Comparison of ENCODE assay signal across 26 cellular contexts in the genomic region with DNA sequence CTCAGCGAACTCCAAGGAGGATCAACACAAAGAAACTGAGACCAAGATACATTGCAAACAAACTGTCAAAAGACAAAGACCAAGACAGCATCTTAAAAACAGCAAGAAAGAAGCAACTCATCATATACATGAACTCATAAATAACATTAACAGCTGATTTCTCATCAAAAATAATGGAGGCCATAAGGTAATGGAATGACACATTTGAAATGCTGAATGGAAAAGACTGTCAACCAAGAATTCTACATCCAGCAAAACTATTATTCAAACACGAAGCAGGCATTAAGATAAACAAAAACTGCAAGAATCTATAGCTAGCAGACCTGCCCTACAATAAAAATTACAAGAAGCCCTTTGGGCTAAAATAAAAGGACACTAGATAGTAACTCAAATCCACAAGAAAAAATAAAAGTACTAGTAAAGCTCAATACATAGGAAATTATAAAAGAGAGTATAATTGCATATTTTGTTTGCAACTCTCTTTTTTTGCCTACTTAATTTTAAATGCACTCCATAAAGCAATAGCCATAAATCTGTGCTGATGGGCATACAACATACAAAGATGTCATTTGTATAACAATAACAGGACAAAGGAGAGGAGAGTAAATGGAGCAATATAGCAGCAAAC. TPM values are rescaled to one million over a fixed set of nuclear protein-coding genes. Genes with fewer than 3 reads are reported as not detected.
DNase-seq lines count a peak whose midpoint lies in the region; ATAC-seq, FAIRE-seq and TF ChIP-seq lines count a peak whose summit lies in the region.
"Had no signal": no experiment of that assay in that cellular context is flagged by ENCODE, and none has a peak within 500 bp of the region (broad histone marks: within the 10 kb centered on the region; RNA-seq: fewer than 3 reads in every experiment).

No MANE protein-coding gene starts in this region.

- intact Hi-C loops in K562 (cut with micrococcal nuclease): no loop called here

- peaks cover 44% of the 10 kb centered on the region for H3K9me3 Mint-ChIP-seq in GM23338

- POLR2A ChIA-PET in HEK293 (lab: Yijun Ruan, JAX): no interaction called here
- POLR2A ChIA-PET in K562 (lab: Yijun Ruan, JAX): no interaction called here

- H2AFZ ChIP-seq in GM23338 (no peak overlapping the region), K562 (ENCODE audit: low read depth, low read length) (no peak overlapping the region)

- ATAC-seq in GM23338 (no peak), K562 (no peak), upper lobe of left lung (ENCODE audit: low FRiP score in 2 of 2) (no peak)
- ATAC-seq: A549 had no signal

- TF ChIP-seq POLR2A in K562 (conservative IDR thresholded peaks at IDR 0.05) (no peak), upper lobe of left lung (IDR thresholded peaks at IDR 0.05) (no peak)

- WGBS in K562 (ENCODE audit: insufficient coverage, low coverage, missing lambda C conversion rate): 0% methylated on average over 2 of the region's 2 CpGs
- 86 to 91% methylated on average over 2 of the region's 2 CpGs for WGBS in upper lobe of left lung, 2 donors

- H3F3A ChIP-seq in GM23338 (replicated peaks; ENCODE audit: low read depth): no peaks in the 10 kb centered on the region

- H3K9me1 ChIP-seq in K562 (ENCODE audit: control insufficient read depth, insufficient read depth, low read length): no peaks in the 10 kb centered on the region

- no peak overlapping the region for H3K27ac ChIP-seq in GM23338 (ENCODE audit: low read depth)
- no peak overlapping the region for H3K27ac ChIP-seq in HEK293 (ENCODE audit: extremely low read depth, low read depth, low read length)
- H3K27ac ChIP-seq in K562 (ENCODE audit: extremely low read depth, low read depth, low read length): no peak overlapping the region
- H3K27ac ChIP-seq in upper lobe of left lung: no peak overlapping the region
- H3K27ac ChIP-seq: A549; BLaER1 treated with 17β-estradiol and CSF1 and Interleukin-3, amounts not matched to agents 10 nM and 100 nM had no signal

- no peaks in the 10 kb centered on the region; the same call in 1 of the 2 replicates for H3K9me2 ChIP-seq in GM23338 (ENCODE audit: insufficient read depth)

- H3K9ac ChIP-seq in K562 (ENCODE audit: insufficient read depth in 1 of 2, low read depth in 2 of 2, low read length in 2 of 2): no peak overlapping the region
- H3K9ac ChIP-seq: BLaER1 treated with 17β-estradiol and CSF1 and Interleukin-3, amounts not matched to agents 10 nM and 100 nM had no signal

- no peaks in the 10 kb centered on the region; the same call in 1 of the 2 replicates for H3K9me3 ChIP-seq in HEK293 (ENCODE audit: control insufficient read depth, insufficient read depth, low read depth, low read length)
- no peaks in the 10 kb centered on the region; the same call in 1 of the 2 replicates for H3K9me3 ChIP-seq in K562 (replicated peaks; ENCODE audit: control insufficient read depth, insufficient read depth, low read depth, low read length)
- peaks cover 0 to 14% (median 9%) of the 10 kb centered on the region in 4 donors for H3K9me3 ChIP-seq in upper lobe of left lung
- H3K9me3 ChIP-seq: BE2C, HAP-1 had no signal

- no TSS peak for BruUV-seq in K562 (replicated peaks; lab: Mats Ljungman, UMichigan)

- H3K4me1 ChIP-seq in GM23338 (ENCODE audit: insufficient read depth): peaks cover 12% of the 10 kb centered on the region
- H3K4me1 ChIP-seq in HEK293 (ENCODE audit: control insufficient read depth, insufficient read depth, low read length): no peaks in the 10 kb centered on the region
- no peaks in the 10 kb centered on the region for H3K4me1 ChIP-seq in K562 (replicated peaks in 1 of 2; ENCODE audit: control insufficient read depth in 2 of 2, insufficient read depth in 2 of 2, low read length in 2 of 2)
- peaks cover 15 to 29% (median 22%) of the 10 kb centered on the region in 4 donors for H3K4me1 ChIP-seq in upper lobe of left lung
- H3K4me1 ChIP-seq: A549; BE2C; BLaER1 treated with 17β-estradiol and CSF1 and Interleukin-3, amounts not matched to agents 10 nM and 100 nM; HAP-1 had no signal

- TF ChIP-seq CTCF in GM23338 (conservative IDR thresholded peaks at IDR 0.05; ENCODE audit: low read depth in 2 of 2): no peak
- TF ChIP-seq CTCF in HEK293 (tag by site-specific recombination; IDR thresholded peaks at IDR 0.05): no peak
- TF ChIP-seq CTCF in K562 (IDR thresholded peaks at IDR 0.05 in 2 of 3, conservative IDR thresholded peaks at IDR 0.05 in 1 of 3; ENCODE audit: insufficient read depth in 2 of 3, low read depth in 1 of 3, low read length in 3 of 3): no peak
- no peak for TF ChIP-seq CTCF in upper lobe of left lung (IDR thresholded peaks at IDR 0.05)

- TF ChIP-seq EP300 in K562 (IDR thresholded peaks at IDR 0.05; ENCODE audit: low read length): no peak
- TF ChIP-seq EP300 in upper lobe of left lung (IDR thresholded peaks at IDR 0.05): no peak

- H3K27ac Mint-ChIP-seq in GM23338: no peak overlapping the region
- H3K27ac Mint-ChIP-seq: CD14-positive monocyte; CD4-positive, alpha-beta T cell; CD8-positive, alpha-beta memory T cell had no signal

- DNase-seq in GM23338 (ENCODE audit: low spot score): peak; percentile 16
- DNase-seq in K562 (ENCODE audit: extremely low read depth in 1 of 4, low spot score in 3 of 4): no peak
- DNase-seq in fibroblast of peridontal ligament (ENCODE audit: extremely low read depth): peak; percentile 12
- no peak for DNase-seq in cerebellum (ENCODE audit: low spot score)
- no peak for DNase-seq in T-helper 2 cell
- no peak for DNase-seq in upper lobe of left lung
- DNase-seq: 8988T; ACHN; AML-193; BE2C; CD4-positive, alpha-beta T cell; CD8-positive, alpha-beta memory T cell; DMS 273 treated with DMSO at 0.1 percent for 48 hours; DMS79; EL; GDM1; GOT3 had no signal

- 0 out of 2 replicates have a peak, but pooled peaks cover 4% of the 10 kb centered on the region for H3K36me3 ChIP-seq in GM23338 (ENCODE audit: insufficient read depth)
- H3K36me3 ChIP-seq in HEK293 (ENCODE audit: control insufficient read depth in 2 of 2, insufficient read depth in 1 of 2, low read length in 2 of 2): no peaks in the 10 kb centered on the region
- no peaks in the 10 kb centered on the region for H3K36me3 ChIP-seq in K562 (ENCODE audit: control insufficient read depth, insufficient read depth, low read length)
- no peaks in the 10 kb centered on the region for H3K36me3 ChIP-seq in upper lobe of left lung
- H3K36me3 ChIP-seq: BE2C; BLaER1 treated with 17β-estradiol and CSF1 and Interleukin-3, amounts not matched to agents 10 nM and 100 nM; HAP-1 had no signal

- H3K27me3 Mint-ChIP-seq in GM23338 (ENCODE audit: insufficient read depth, low read depth, poor library complexity): peaks cover 8% of the 10 kb centered on the region

- no peak for TF ChIP-seq RAD21 in K562 (CRISPR knock-in tag; conservative IDR thresholded peaks at IDR 0.05 in 1 of 2, IDR thresholded peaks at IDR 0.05 in 1 of 2)

- H3K27me3 ChIP-seq in GM23338 (ENCODE audit: insufficient read depth) (no peaks in the 10 kb centered on the region), K562 (ENCODE audit: control insufficient read depth in 2 of 2, insufficient read depth in 2 of 2, low read length in 2 of 2) (no peaks in the 10 kb centered on the region), upper lobe of left lung (no peaks in the 10 kb centered on the region)
- H3K27me3 ChIP-seq: BE2C; BLaER1 treated with 17β-estradiol and CSF1 and Interleukin-3, amounts not matched to agents 10 nM and 100 nM had no signal

- H3K4me2 ChIP-seq in GM23338 (no peak overlapping the region), K562 (ENCODE audit: insufficient read depth, low read length) (no peak overlapping the region)
- H3K4me2 ChIP-seq: A549; BLaER1 treated with 17β-estradiol and CSF1 and Interleukin-3, amounts not matched to agents 10 nM and 100 nM had no signal

- no peaks in the 10 kb centered on the region for H3K79me2 ChIP-seq in GM23338 (replicated peaks; ENCODE audit: insufficient read depth)
- H3K79me2 ChIP-seq in K562 (ENCODE audit: control insufficient read depth, insufficient read depth, low read length): no peaks in the 10 kb centered on the region

- CTCF ChIA-PET in HEK293 (lab: Yijun Ruan, JAX) (interaction anchor here (0.7 to 2.1 kb wide), 2 partner anchors 12 to 294 kb away, joined by 3 to 5 read pairs; no protein-coding TSS in a partner anchor), K562 (lab: Yijun Ruan, JAX; ENCODE audit: low intra/inter-chr PET ratio) (no interaction called here)

- H3K4me1 Mint-ChIP-seq in GM23338: peaks cover 26% of the 10 kb centered on the region
- H3K4me1 Mint-ChIP-seq: CD14-positive monocyte; CD8-positive, alpha-beta memory T cell had no signal

- FAIRE-seq in K562 (lab: Jason Lieb, UNC): no peak
- FAIRE-seq: A549, D721Med, GM12891, GM18507, H54 had no signal

- H3K4me3 ChIP-seq in GM23338 (no peak overlapping the region), HEK293 (ENCODE audit: low read depth, low read length) (no peak overlapping the region), K562 (no peak overlapping the region), upper lobe of left lung (no peak overlapping the region)
- H3K4me3 ChIP-seq: A549; BLaER1 treated with 17β-estradiol and CSF1 and Interleukin-3, amounts not matched to agents 10 nM and 100 nM; HAP-1 had no signal

- no peaks in the 10 kb centered on the region for H4K20me1 ChIP-seq in GM23338 (replicated peaks; ENCODE audit: insufficient read depth)
- no peaks in the 10 kb centered on the region for H4K20me1 ChIP-seq in K562 (replicated peaks; ENCODE audit: control insufficient read depth, insufficient read depth, low read length)
- H4K20me1 ChIP-seq: BLaER1 treated with 17β-estradiol and CSF1 and Interleukin-3, amounts not matched to agents 10 nM and 100 nM had no signal

- peaks cover 37% of the 10 kb centered on the region for H3K36me3 Mint-ChIP-seq in GM23338 (ENCODE audit: low read depth)
- H3K36me3 Mint-ChIP-seq: CD14-positive monocyte had no signal

- H3K4me3 Mint-ChIP-seq in GM23338: no peak overlapping the region
- H3K4me3 Mint-ChIP-seq: CD14-positive monocyte; CD4-positive, alpha-beta T cell had no signal

- in situ Hi-C loops in K562 (cut with MboI): no loop called here

RNA-seq across cellular contexts. Expression of a gene that starts 37.9 kb away (rescaled TPM):
- total RNA-seq in GM23338 (2014; rRNA removed; shearing (Covaris generic)): not detected in 2 replicates
- polyA plus RNA-seq in GM23338 (2016; fragmentation: Nextera tagmentation; extraction: Ambion mirVana) (not detected in 2 replicates), K562 (2011; rRNA removed) (not detected in 2 replicates), K562 (2014; fragmentation: Illumina TruSeq; extraction: Trizol) (not detected in 2 replicates), K562 (2014; fragmentation: Nextera tagmentation; extraction: Ambion mirVana) (not detected), K562 (2014; rRNA removed) (not detected in 2 replicates)
- not detected in 2 replicates for total RNA-seq in K562 (2011; cell fraction: chromatin; rRNA removed; ENCODE audit: low replicate concordance)
- not detected in 2 replicates for total RNA-seq in K562 (2011; cell fraction: nucleolus; rRNA removed)
- not detected in 2 replicates for total RNA-seq in K562 (2011; cell fraction: nucleoplasm; rRNA removed)
- total RNA-seq in K562 (2014; rRNA removed) (not detected in 2 replicates), K562 (2014; rRNA removed; fragmentation: Illumina TruSeq; extraction: Trizol) (not detected in 2 replicates), K562 (2015; rRNA removed; fragmentation: Illumina TruSeq; extraction: Trizol) (not detected in 2 replicates), K562 (2021) (not detected in 2 replicates), cerebellum (2.4 TPM), upper lobe of left lung (10 to 100 TPM in 2 of 6 donors, 1 to 10 TPM in 4; 5.5 to 17.7 (median 8.8) TPM)
- not detected in 2 replicates for polyA plus RNA-seq in K562 (2011; cell fraction: cytosol; rRNA removed)
- polyA plus RNA-seq in K562 (2011; cell fraction: nucleus; rRNA removed): not detected in 2 replicates
- not detected in 2 replicates for polyA plus RNA-seq in K562 (2012)
- polyA minus RNA-seq in K562 (2011; rRNA and poly(A)+ RNA removed): not detected in 2 replicates
- polyA minus RNA-seq in K562 (2011; cell fraction: cytosol; rRNA and poly(A)+ RNA removed): not detected in 2 replicates
- not detected in 2 replicates for polyA minus RNA-seq in K562 (2011; cell fraction: nucleus; rRNA and poly(A)+ RNA removed)
- total RNA-seq: CD4-positive, alpha-beta T cell; CD8-positive, alpha-beta memory T cell had no signal
- polyA plus RNA-seq: CD14-positive monocyte; CD8-positive, alpha-beta memory T cell had no signal

RNA-seq across cellular contexts. Expression of a gene that starts 39.6 kb away (rescaled TPM):
- total RNA-seq in GM23338 (2014; rRNA removed; shearing (Covaris generic)): not detected in 2 replicates
- not detected in 2 replicates for polyA plus RNA-seq in GM23338 (2016; fragmentation: Nextera tagmentation; extraction: Ambion mirVana)
- not detected in 2 replicates for total RNA-seq in K562 (2011; cell fraction: chromatin; rRNA removed; ENCODE audit: low replicate concordance)
- not detected in 2 replicates for total RNA-seq in K562 (2011; cell fraction: nucleolus; rRNA removed)
- total RNA-seq in K562 (2011; cell fraction: nucleoplasm; rRNA removed): not detected in 2 replicates
- not detected in 2 replicates for total RNA-seq in K562 (2014; rRNA removed)
- total RNA-seq in K562 (2014; rRNA removed; fragmentation: Illumina TruSeq; extraction: Trizol): not detected in 2 replicates
- not detected in 2 replicates for total RNA-seq in K562 (2015; rRNA removed; fragmentation: Illumina TruSeq; extraction: Trizol)
- total RNA-seq in K562 (2021): not detected in 2 replicates
- polyA plus RNA-seq in K562 (2011; rRNA removed): not detected in 2 replicates
- not detected in 2 replicates for polyA plus RNA-seq in K562 (2011; cell fraction: cytosol; rRNA removed)
- not detected in 2 replicates for polyA plus RNA-seq in K562 (2011; cell fraction: nucleus; rRNA removed)
- polyA plus RNA-seq in K562 (2012): not detected in 2 replicates
- polyA plus RNA-seq in K562 (2014; fragmentation: Illumina TruSeq; extraction: Trizol): not detected in 2 replicates
- polyA plus RNA-seq in K562 (2014; fragmentation: Nextera tagmentation; extraction: Ambion mirVana): not detected
- not detected in 2 replicates for polyA plus RNA-seq in K562 (2014; rRNA removed)
- polyA minus RNA-seq in K562 (2011; rRNA and poly(A)+ RNA removed): not detected in 2 replicates
- polyA minus RNA-seq in K562 (2011; cell fraction: cytosol; rRNA and poly(A)+ RNA removed): 1.8 TPM in 1 of 2 replicates, not detected in the other
- 0.13 TPM in 1 of 2 replicates, not detected in the other for polyA minus RNA-seq in K562 (2011; cell fraction: nucleus; rRNA and poly(A)+ RNA removed)
- total RNA-seq in cerebellum: 2.4 TPM
- total RNA-seq in upper lobe of left lung: 10 to 100 TPM in 3 of 6 donors, 1 to 10 TPM in 3; 3.9 to 15.4 (median 10.3) TPM
- total RNA-seq: CD4-positive, alpha-beta T cell; CD8-positive, alpha-beta memory T cell had no signal
- polyA plus RNA-seq: CD14-positive monocyte; CD8-positive, alpha-beta memory T cell had no signal

Comparison
In these comparisons a context has a peak if more than half of its experiments do, and no peak if none do; other contexts are left out.
1. DNase-seq: peak in GM23338 (single experiment) and fibroblast of peridontal ligament (single experiment); none in K562 (0 of 4), cerebellum (single experiment), T-helper 2 cell (0 of 5) and upper lobe of left lung (0 of 2).